Comparison of ENCODE assay signal across 7 cellular contexts in the genomic region with DNA sequence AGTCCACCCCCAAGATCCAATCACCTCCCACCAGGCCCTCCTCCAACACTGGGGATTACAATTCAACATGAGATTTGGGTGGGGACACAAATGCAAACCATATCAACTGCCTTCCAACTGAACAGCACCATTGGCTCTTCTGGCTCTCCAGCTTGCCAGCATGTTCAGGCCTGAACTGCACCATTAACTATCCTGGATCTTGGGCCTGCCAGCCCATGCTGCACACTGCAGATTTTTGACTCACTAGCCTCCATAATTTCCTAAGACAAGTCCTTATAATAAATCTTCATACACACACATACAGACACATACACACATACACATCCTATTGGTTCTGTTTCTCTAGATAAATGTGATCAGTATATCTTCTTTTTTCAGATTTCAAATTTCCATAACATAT.
"Had no signal": no experiment of that assay in that cellular context is flagged by ENCODE, and none has a peak within 500 bp of the region (broad histone marks: within the 10 kb centered on the region; RNA-seq: fewer than 3 reads in every experiment).

No MANE protein-coding gene starts in this region.

- H3K4me1 ChIP-seq: HAP-1 had no signal

- H3K36me3 Mint-ChIP-seq: IgD-negative memory B cell had no signal

- H2AFZ ChIP-seq: GM23338 had no signal

- H3K36me3 ChIP-seq: HAP-1 had no signal

- H3K27me3 Mint-ChIP-seq: IgD-negative memory B cell had no signal

- H3K9me3 ChIP-seq: HAP-1 had no signal

- ATAC-seq: GM23338, HCT116 had no signal

- DNase-seq: H7 had no signal

- H3K4me3 Mint-ChIP-seq: GM23338, IgD-negative memory B cell had no signal

- H3K27ac Mint-ChIP-seq: GM23338, IgD-negative memory B cell had no signal

- H3K4me1 Mint-ChIP-seq: GM23338, IgD-negative memory B cell had no signal

- H3K4me3 ChIP-seq: GM23338, HAP-1 had no signal

- FAIRE-seq: H1, HTR-8/SVneo had no signal

- H3K4me2 ChIP-seq: GM23338 had no signal
